Comparison of ENCODE assay signal across 1 cellular context in the genomic region with DNA sequence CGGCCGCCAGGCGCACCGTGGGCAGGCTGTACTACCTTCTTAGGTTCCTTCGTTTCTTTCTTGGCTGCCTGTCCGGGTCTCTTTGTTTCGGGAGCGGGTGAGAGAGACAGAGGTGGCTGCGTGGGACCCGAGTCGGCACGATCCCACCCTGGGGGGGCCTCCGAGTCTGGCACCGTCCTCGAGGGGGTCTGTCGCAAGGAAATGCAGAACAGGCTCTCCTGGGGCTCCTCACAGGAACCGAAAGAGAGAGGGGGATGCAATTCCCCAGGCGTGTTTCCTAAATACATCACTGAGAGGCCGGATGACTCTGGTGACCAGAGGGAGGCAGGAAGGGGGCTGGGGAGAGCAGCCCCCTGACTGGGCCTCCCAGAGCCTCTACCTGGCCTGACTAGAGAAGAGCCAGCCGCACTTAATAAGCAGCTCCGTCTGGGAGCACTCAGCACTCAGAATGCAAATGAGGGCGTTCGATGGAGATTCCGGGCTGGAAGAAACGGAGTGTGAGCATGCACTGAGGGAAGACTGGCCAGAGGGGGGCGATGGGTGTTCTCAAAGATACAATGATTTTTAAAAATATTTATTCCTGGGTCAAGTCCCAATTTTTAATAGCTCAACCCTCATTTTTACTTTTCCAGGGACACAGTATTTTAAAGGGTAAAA.
TF ChIP-seq lines count a peak whose summit lies in the region.

No MANE protein-coding gene starts in this region.

TF ChIP-seq in GM23338, 12 proteins besides CTCF, POLR2A, EP300 and RAD21:
- TF ChIP-seq STAT1 (IDR thresholded peaks at IDR 0.05; ENCODE audit: unreplicated experiment) (no peak), NANOG (IDR thresholded peaks at IDR 0.05; ENCODE audit: borderline replicate concordance) (no peak), ZNF331 (CRISPR knock-in tag; IDR thresholded peaks at IDR 0.05; ENCODE audit: low read depth) (no peak), JUNB (IDR thresholded peaks at IDR 0.05; ENCODE audit: unreplicated experiment) (no peak), EZH2phosphoT487 (IDR thresholded peaks at IDR 0.05; ENCODE audit: unreplicated experiment) (no peak), EZH2 (IDR thresholded peaks at IDR 0.05; ENCODE audit: low read depth, unreplicated experiment) (no peak), POLR2AphosphoS5 (IDR thresholded peaks at IDR 0.05; ENCODE audit: low read depth) (no peak), ZNF114 (CRISPR knock-in tag; IDR thresholded peaks at IDR 0.05) (no peak), CREB1 (CRISPR knock-in tag; IDR thresholded peaks at IDR 0.05; ENCODE audit: low read depth) (no peak)
- TF ChIP-seq, protein P1, sequence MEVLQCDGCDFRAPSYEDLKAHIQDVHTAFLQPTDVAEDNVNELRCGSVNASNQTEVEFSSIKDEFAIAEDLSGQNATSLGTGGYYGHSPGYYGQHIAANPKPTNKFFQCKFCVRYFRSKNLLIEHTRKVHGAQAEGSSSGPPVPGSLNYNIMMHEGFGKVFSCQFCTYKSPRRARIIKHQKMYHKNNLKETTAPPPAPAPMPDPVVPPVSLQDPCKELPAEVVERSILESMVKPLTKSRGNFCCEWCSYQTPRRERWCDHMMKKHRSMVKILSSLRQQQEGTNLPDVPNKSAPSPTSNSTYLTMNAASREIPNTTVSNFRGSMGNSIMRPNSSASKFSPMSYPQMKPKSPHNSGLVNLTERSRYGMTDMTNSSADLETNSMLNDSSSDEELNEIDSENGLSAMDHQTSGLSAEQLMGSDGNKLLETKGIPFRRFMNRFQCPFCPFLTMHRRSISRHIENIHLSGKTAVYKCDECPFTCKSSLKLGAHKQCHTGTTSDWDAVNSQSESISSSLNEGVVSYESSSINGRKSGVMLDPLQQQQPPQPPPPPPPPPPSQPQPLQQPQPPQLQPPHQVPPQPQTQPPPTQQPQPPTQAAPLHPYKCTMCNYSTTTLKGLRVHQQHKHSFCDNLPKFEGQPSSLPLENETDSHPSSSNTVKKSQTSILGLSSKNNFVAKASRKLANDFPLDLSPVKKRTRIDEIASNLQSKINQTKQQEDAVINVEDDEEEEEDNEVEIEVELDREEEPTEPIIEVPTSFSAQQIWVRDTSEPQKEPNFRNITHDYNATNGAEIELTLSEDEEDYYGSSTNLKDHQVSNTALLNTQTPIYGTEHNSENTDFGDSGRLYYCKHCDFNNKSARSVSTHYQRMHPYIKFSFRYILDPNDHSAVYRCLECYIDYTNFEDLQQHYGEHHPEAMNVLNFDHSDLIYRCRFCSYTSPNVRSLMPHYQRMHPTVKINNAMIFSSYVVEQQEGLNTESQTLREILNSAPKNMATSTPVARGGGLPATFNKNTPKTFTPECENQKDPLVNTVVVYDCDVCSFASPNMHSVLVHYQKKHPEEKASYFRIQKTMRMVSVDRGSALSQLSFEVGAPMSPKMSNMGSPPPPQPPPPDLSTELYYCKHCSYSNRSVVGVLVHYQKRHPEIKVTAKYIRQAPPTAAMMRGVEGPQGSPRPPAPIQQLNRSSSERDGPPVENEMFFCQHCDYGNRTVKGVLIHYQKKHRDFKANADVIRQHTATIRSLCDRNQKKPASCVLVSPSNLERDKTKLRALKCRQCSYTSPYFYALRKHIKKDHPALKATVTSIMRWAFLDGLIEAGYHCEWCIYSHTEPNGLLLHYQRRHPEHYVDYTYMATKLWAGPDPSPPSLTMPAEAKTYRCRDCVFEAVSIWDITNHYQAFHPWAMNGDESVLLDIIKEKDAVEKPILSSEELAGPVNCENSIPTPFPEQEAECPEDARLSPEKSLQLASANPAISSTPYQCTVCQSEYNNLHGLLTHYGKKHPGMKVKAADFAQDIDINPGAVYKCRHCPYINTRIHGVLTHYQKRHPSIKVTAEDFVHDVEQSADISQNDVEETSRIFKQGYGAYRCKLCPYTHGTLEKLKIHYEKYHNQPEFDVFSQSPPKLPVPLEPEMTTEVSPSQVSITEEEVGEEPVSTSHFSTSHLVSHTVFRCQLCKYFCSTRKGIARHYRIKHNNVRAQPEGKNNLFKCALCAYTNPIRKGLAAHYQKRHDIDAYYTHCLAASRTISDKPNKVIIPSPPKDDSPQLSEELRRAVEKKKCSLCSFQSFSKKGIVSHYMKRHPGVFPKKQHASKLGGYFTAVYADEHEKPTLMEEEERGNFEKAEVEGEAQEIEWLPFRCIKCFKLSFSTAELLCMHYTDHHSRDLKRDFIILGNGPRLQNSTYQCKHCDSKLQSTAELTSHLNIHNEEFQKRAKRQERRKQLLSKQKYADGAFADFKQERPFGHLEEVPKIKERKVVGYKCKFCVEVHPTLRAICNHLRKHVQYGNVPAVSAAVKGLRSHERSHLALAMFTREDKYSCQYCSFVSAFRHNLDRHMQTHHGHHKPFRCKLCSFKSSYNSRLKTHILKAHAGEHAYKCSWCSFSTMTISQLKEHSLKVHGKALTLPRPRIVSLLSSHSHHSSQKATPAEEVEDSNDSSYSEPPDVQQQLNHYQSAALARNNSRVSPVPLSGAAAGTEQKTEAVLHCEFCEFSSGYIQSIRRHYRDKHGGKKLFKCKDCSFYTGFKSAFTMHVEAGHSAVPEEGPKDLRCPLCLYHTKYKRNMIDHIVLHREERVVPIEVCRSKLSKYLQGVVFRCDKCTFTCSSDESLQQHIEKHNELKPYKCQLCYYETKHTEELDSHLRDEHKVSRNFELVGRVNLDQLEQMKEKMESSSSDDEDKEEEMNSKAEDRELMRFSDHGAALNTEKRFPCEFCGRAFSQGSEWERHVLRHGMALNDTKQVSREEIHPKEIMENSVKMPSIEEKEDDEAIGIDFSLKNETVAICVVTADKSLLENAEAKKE (CRISPR knock-in tag; IDR thresholded peaks at IDR 0.05): no peak
- TF ChIP-seq, protein P2, sequence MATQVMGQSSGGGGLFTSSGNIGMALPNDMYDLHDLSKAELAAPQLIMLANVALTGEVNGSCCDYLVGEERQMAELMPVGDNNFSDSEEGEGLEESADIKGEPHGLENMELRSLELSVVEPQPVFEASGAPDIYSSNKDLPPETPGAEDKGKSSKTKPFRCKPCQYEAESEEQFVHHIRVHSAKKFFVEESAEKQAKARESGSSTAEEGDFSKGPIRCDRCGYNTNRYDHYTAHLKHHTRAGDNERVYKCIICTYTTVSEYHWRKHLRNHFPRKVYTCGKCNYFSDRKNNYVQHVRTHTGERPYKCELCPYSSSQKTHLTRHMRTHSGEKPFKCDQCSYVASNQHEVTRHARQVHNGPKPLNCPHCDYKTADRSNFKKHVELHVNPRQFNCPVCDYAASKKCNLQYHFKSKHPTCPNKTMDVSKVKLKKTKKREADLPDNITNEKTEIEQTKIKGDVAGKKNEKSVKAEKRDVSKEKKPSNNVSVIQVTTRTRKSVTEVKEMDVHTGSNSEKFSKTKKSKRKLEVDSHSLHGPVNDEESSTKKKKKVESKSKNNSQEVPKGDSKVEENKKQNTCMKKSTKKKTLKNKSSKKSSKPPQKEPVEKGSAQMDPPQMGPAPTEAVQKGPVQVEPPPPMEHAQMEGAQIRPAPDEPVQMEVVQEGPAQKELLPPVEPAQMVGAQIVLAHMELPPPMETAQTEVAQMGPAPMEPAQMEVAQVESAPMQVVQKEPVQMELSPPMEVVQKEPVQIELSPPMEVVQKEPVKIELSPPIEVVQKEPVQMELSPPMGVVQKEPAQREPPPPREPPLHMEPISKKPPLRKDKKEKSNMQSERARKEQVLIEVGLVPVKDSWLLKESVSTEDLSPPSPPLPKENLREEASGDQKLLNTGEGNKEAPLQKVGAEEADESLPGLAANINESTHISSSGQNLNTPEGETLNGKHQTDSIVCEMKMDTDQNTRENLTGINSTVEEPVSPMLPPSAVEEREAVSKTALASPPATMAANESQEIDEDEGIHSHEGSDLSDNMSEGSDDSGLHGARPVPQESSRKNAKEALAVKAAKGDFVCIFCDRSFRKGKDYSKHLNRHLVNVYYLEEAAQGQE (IDR thresholded peaks at IDR 0.05; ENCODE audit: unreplicated experiment): no peak
- TF ChIP-seq, protein P3, sequence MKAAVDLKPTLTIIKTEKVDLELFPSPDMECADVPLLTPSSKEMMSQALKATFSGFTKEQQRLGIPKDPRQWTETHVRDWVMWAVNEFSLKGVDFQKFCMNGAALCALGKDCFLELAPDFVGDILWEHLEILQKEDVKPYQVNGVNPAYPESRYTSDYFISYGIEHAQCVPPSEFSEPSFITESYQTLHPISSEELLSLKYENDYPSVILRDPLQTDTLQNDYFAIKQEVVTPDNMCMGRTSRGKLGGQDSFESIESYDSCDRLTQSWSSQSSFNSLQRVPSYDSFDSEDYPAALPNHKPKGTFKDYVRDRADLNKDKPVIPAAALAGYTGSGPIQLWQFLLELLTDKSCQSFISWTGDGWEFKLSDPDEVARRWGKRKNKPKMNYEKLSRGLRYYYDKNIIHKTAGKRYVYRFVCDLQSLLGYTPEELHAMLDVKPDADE (IDR thresholded peaks at IDR 0.05): no peak
